8 cellular contexts compared by ENCODE assay signal in genomic region chr19:40465025-40465780, GRCh38.
DNase-seq lines count a peak whose midpoint lies in the region; ATAC-seq and TF ChIP-seq lines count a peak whose summit lies in the region.

BLVRB (minus strand) TSS chr19:40465745; CDS start chr19:40465688, 57 bp downstream.

- DNase-seq in NCI-H510A treated with DMSO at 0.1 percent for 48 hours (lab: John Stamatoyannopoulos, UW) (peak; percentile 50), NCI-H510A (lab: John Stamatoyannopoulos, UW) (no peak), KG1 (lab: John Stamatoyannopoulos, UW) (peak; percentile 53), fibroblast of gingiva (ENCODE audit: low read depth) (peak; percentile 89)

- TF ChIP-seq CTCF in VCaP (conservative IDR thresholded peaks at IDR 0.05), result no peak
- no peak for TF ChIP-seq CTCF in nephron (IDR thresholded peaks at IDR 0.05; ENCODE audit: unreplicated experiment in 3 of 3)

- peak within 1 kb of the TSS; percentile 63 for H3K27ac ChIP-seq in VCaP

- no peaks in the 10 kb centered on the region for H3K9me3 Mint-ChIP-seq in nephron

- peak within 1 kb of the TSS; percentile 42 to 53 (median 44) for H3K27ac Mint-ChIP-seq in nephron

- peak within 1 kb of the TSS; percentile 79 to 90 (median 85) for H3K4me3 Mint-ChIP-seq in nephron

- no peaks in the 10 kb centered on the region for H3K36me3 Mint-ChIP-seq in nephron (ENCODE audit: low read depth)

- H3K4me1 Mint-ChIP-seq in nephron, result peaks cover 19% of the 10 kb centered on the region

- ATAC-seq in HG02642 (IDR thresholded peaks at IDR 0.05; ENCODE audit: poor library complexity, unreplicated experiment), result no peak
- ATAC-seq in activated CD4-positive, CD25-positive, alpha-beta regulatory T cell treated with anti-CD3 and anti-CD28 coated beads, Interleukin-2, amount 50 U/mL, for 24 hours, result no peak

- peaks cover 33% of the 10 kb centered on the region for H3K27me3 Mint-ChIP-seq in nephron (ENCODE audit: low read depth)
